In the genomic region with DNA sequence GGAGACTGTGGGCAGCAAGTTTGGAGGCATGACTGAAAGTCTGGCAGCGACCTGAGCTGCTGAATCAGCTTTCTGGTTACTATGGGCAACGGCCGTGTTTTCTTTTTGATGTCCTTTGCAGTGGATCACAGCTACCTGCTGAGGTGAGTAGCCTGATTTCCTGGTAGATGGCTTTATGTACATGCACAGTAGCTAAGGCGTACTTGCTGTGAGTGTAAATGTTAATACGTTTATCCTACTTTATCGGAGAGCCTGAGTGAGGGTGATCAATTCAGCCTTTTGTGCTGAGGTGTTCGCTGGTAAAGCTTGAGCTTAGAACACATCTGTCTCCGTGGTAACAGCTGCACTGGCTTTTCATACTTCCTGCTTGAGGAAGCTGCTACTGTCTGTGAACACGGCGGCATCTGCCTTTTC, we compare ENCODE assay signal across 8 cellular contexts.
A peak's percentile ranks its signal among the peaks of the same experiment; 100 is the strongest.
DNase-seq lines count a peak whose midpoint lies in the region; ATAC-seq and TF ChIP-seq lines count a peak whose summit lies in the region.
"Not testable (repeated sequence)": the region's sequence is repeated elsewhere in the genome, so short reads cannot be mapped to it uniquely, and the experiment has no call there.

No MANE protein-coding gene starts in this region.

- not testable (repeated sequence) for H3K36me3 ChIP-seq in MM.1S (replicated peaks; ENCODE audit: insufficient read depth, low read length)

- H3K9ac ChIP-seq in MM.1S (ENCODE audit: low read length) = peak overlapping the region; percentile 98

- not testable (repeated sequence) for H3K9me3 Mint-ChIP-seq in CD4-positive, alpha-beta T cell; nephron

- H3K9me2 ChIP-seq in MM.1S (replicated peaks; ENCODE audit: insufficient read depth, low read length) = not testable (repeated sequence)

- CTCF ChIA-PET in CD4-positive, alpha-beta T cell (lab: Charles Lee) = not testable (repeated sequence)

- H3K4me3 ChIP-seq in MM.1S (ENCODE audit: low read length) = peak overlapping the region; percentile 80
- H3K4me3 ChIP-seq in fibroblast of mammary gland (ENCODE audit: control insufficient read depth, low read depth, low read length) = not testable (repeated sequence)

- peak overlapping the region; percentile 90 for H3K27ac Mint-ChIP-seq in CD4-positive, alpha-beta T cell
- peak overlapping the region; percentile 56 to 68 (median 58) for H3K27ac Mint-ChIP-seq in nephron

- intact Hi-C loops in CD4-positive, alpha-beta T cell (cut with DNase I, micrococcal nuclease) = not testable (repeated sequence)

- DNase-seq in CD4-positive, alpha-beta T cell = peak; percentile 13 to 68 (median 41)
- DNase-seq in MM.1S (peak; percentile 65), T-helper 2 cell (peak; percentile 12 to 67 (median 44)), amniotic epithelial cell (ENCODE audit: low read depth) (peak; percentile 5), fibroblast of mammary gland (ENCODE audit: low read depth) (peak; percentile 8)
- DNase-seq in activated T-cell treated with anti-CD3 and anti-CD28 coated beads, Interleukin-2, amount 50 U/mL, for 1 hour = peak; percentile 56
- DNase-seq in stimulated activated CD4-positive, alpha-beta T cell treated with anti-CD3 and anti-CD28 coated beads, Interleukin-2, amount 100 ng/mL, for 4 hours (ENCODE audit: low read depth) = peak; percentile 11

- H3F3A ChIP-seq in MM.1S (ENCODE audit: insufficient read depth, low read length) = peaks cover 25% of the 10 kb centered on the region

- not testable (repeated sequence) for H3K27me3 ChIP-seq in CD4-positive, alpha-beta T cell (ENCODE audit: control insufficient read depth, insufficient read depth, low read length); MM.1S (replicated peaks; ENCODE audit: insufficient read depth, low read length)

- H3K79me2 ChIP-seq in MM.1S (ENCODE audit: low read length) = peaks cover 33% of the 10 kb centered on the region

- not testable (repeated sequence) for H3K9me3 ChIP-seq in CD4-positive, alpha-beta T cell (ENCODE audit: control insufficient read depth, low read length); MM.1S (replicated peaks; ENCODE audit: insufficient read depth, low read length)

- H3K4me3 Mint-ChIP-seq in CD4-positive, alpha-beta T cell = peak overlapping the region; percentile 80
- H3K4me3 Mint-ChIP-seq in nephron = peak overlapping the region in 2 of 3 experiments; percentile 2 to 7

- not testable (repeated sequence) for H3K36me3 Mint-ChIP-seq in CD4-positive, alpha-beta T cell (ENCODE audit: low read depth); nephron (ENCODE audit: low read depth)

- H3K27ac ChIP-seq in CD4-positive, alpha-beta T cell (ENCODE audit: low read depth, low read length) = not testable (repeated sequence)
- peak overlapping the region; percentile 99 for H3K27ac ChIP-seq in MM.1S (ENCODE audit: low read length)

- ATAC-seq in CD4-positive, alpha-beta T cell (ENCODE audit: poor library complexity) = peak; percentile 41

- H3K27me3 Mint-ChIP-seq in CD4-positive, alpha-beta T cell; nephron (ENCODE audit: low read depth): not testable (repeated sequence)

- not testable (repeated sequence) for TF ChIP-seq CTCF in CD4-positive, alpha-beta T cell (IDR thresholded peaks at IDR 0.05); MM.1S (IDR thresholded peaks at IDR 0.05; ENCODE audit: low read length); fibroblast of mammary gland (conservative IDR thresholded peaks at IDR 0.05; ENCODE audit: control insufficient read depth, insufficient read depth, low read depth, low read length); nephron (IDR thresholded peaks at IDR 0.05; ENCODE audit: unreplicated experiment in 3 of 3)

- peaks cover 18% of the 10 kb centered on the region for H3K4me1 ChIP-seq in MM.1S (ENCODE audit: low read length)

- not testable (repeated sequence) for H2AFZ ChIP-seq in MM.1S (ENCODE audit: low read length)

- H3K4me2 ChIP-seq in MM.1S (ENCODE audit: low read depth, low read length) = peak overlapping the region; percentile 94; the same call in 1 of the 2 replicates

- H3K4me1 Mint-ChIP-seq in CD4-positive, alpha-beta T cell (ENCODE audit: low read depth) = peaks cover 51% of the 10 kb centered on the region
- peaks cover 31% of the 10 kb centered on the region for H3K4me1 Mint-ChIP-seq in nephron

- POLR2A ChIA-PET in CD4-positive, alpha-beta T cell (lab: Charles Lee) = not testable (repeated sequence)

- H4K20me1 ChIP-seq in MM.1S (ENCODE audit: insufficient read depth, low read length) = not testable (repeated sequence)

Comparison
In these comparisons a context has a peak if more than half of its experiments do, and no peak if none do; other contexts are left out.
1. DNase-seq: peak in every context shown above with its lines; median percentile 65 in MM.1S; 56 in activated T-cell treated with anti-CD3 and anti-CD28 coated beads, Interleukin-2, amount 50 U/mL, for 1 hour; 44 in T-helper 2 cell; 41 in CD4-positive, alpha-beta T cell; 11 in stimulated activated CD4-positive, alpha-beta T cell treated with anti-CD3 and anti-CD28 coated beads, Interleukin-2, amount 100 ng/mL, for 4 hours; 8 in fibroblast of mammary gland; 5 in amniotic epithelial cell.